Comparison of ENCODE assay signal across 9 cellular contexts in genomic region chr2:100235098-100235497, GRCh38.
DNase-seq lines count a peak whose midpoint lies in the region; ATAC-seq and TF ChIP-seq lines count a peak whose summit lies in the region.
"Had no signal": no experiment of that assay in that cellular context is flagged by ENCODE, and none has a peak within 500 bp of the region (broad histone marks: within the 10 kb centered on the region; RNA-seq: fewer than 3 reads in every experiment).

No MANE protein-coding gene starts in this region.

- POLR2A ChIA-PET in T-cell (lab: Charles Lee), result no interaction called here

- H3K27me3 Mint-ChIP-seq in T-cell (no peaks in the 10 kb centered on the region), naive B cell (no peaks in the 10 kb centered on the region)

- no peaks in the 10 kb centered on the region for H3K27me3 ChIP-seq in tibial artery

- no peak overlapping the region for H3K4me3 ChIP-seq in tibial artery

- DNase-seq in T-cell (peak in 33 of 34 experiments; percentile 6 to 59 (median 26)), naive B cell (peak; percentile 85), ureter (ENCODE audit: low spot score) (no peak), COR-L47 (lab: John Stamatoyannopoulos, UW) (no peak), tibial artery (no peak), COLO668 (lab: John Stamatoyannopoulos, UW; ENCODE audit: unreplicated experiment) (no peak)

- no peak for TF ChIP-seq CTCF in tibial artery (IDR thresholded peaks at IDR 0.05)

- CTCF ChIA-PET in T-cell (lab: Charles Lee), result interaction anchor here in 1 of 2 donors (1.0 kb wide), 1 partner anchor 676 kb away, joined by 4 read pairs; no protein-coding TSS in a partner anchor

- intact Hi-C loops in tibial artery (cut with DNase I; ENCODE audit: low total_unique reads), result no loop called here

- H3K4me1 ChIP-seq in tibial artery, result no peaks in the 10 kb centered on the region

- peak overlapping the region in 2 of 3 donors; percentile 10 to 75 for H3K4me3 Mint-ChIP-seq in T-cell
- H3K4me3 Mint-ChIP-seq in naive B cell, result peak overlapping the region; percentile 23 to 90 (median 82)

- no peaks in the 10 kb centered on the region for H3K36me3 ChIP-seq in tibial artery

- no peaks in the 10 kb centered on the region for H3K9me3 Mint-ChIP-seq in T-cell
- peaks cover 0 to 2% (median 0%) of the 10 kb centered on the region in 7 donors for H3K9me3 Mint-ChIP-seq in naive B cell

- peak overlapping the region; percentile 75 to 90 for H3K27ac Mint-ChIP-seq in T-cell
- H3K27ac Mint-ChIP-seq in naive B cell, result peak overlapping the region; percentile 90 to 97 (median 95)

- H3K4me1 Mint-ChIP-seq in T-cell (peaks cover 28 to 36% (median 33%) of the 10 kb centered on the region in 3 donors), naive B cell (peaks cover 51 to 66% (median 64%) of the 10 kb centered on the region in 3 donors)

- H3K36me3 Mint-ChIP-seq in T-cell, result no peaks in the 10 kb centered on the region
- H3K36me3 Mint-ChIP-seq in naive B cell, result no peaks in the 10 kb centered on the region

- H3K9me3 ChIP-seq in tibial artery, result no peaks in the 10 kb centered on the region

- no peak overlapping the region for H3K27ac ChIP-seq in tibial artery

- ATAC-seq in GM19351 (IDR thresholded peaks at IDR 0.05; ENCODE audit: unreplicated experiment) (peak; percentile 99), HG03039 (IDR thresholded peaks at IDR 0.05; ENCODE audit: unreplicated experiment) (peak; percentile 85), T-cell (replicated peaks in 1 of 4) (peak; percentile 64 to 86 (median 84)), naive B cell (ENCODE audit: low read depth in 2 of 2) (peak; percentile 90 to 95)
- ATAC-seq: Panc1 had no signal

Comparison
In these comparisons a context has a peak if more than half of its experiments do, and no peak if none do; other contexts are left out.
1. DNase-seq: peak in T-cell (33 of 34) and naive B cell (single experiment); none in ureter (single experiment), COR-L47 (single experiment), tibial artery (0 of 2) and COLO668 (single experiment).
2. Peak in every context shown above with its lines, with median percentiles within 50 percentile points of each other: ATAC-seq.